ENCODE assay signal across 22 cellular contexts in the genomic region with DNA sequence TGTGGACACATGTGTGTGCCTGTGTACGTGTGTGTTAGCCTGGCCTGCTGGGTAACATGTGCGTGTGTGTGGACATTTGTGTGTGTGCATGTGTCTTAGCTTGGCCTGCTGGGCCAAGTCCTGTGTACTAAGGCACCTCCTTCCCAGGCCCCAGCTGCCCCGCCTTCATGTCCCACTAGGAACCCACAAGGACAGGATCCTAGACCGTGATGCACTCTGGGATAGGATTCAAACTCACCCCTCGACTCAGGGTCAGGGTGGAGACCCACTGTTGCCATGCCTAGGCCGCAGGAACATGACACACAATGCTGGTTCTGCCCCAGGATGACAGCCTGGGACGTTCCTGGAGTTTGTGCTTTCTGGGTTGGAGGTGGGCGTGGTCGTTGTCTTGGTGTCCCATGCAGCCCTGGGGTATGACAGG.
DNase-seq lines count a peak whose midpoint lies in the region; ATAC-seq and TF ChIP-seq lines count a peak whose summit lies in the region.
"Had no signal": no experiment of that assay in that cellular context is flagged by ENCODE, and none has a peak within 500 bp of the region (broad histone marks: within the 10 kb centered on the region; RNA-seq: fewer than 3 reads in every experiment).

No MANE protein-coding gene starts in this region.

- POLR2A ChIA-PET in Caco-2 (lab: Charles Lee) = no interaction called here

- H3K9ac ChIP-seq in mammary epithelial cell (ENCODE audit: insufficient read depth, low read length) = no peak overlapping the region

- H3K9me3 ChIP-seq in breast epithelium (no peaks in the 10 kb centered on the region), mammary epithelial cell (replicated peaks; ENCODE audit: insufficient read depth, low read length) (no peaks in the 10 kb centered on the region), Caco-2 (no peaks in the 10 kb centered on the region), upper lobe of right lung (no peaks in the 10 kb centered on the region)

- H3K4me3 Mint-ChIP-seq in Caco-2 (ENCODE audit: unreplicated experiment) = no peak overlapping the region
- H3K4me3 Mint-ChIP-seq: CD14-positive monocyte had no signal

- no peaks in the 10 kb centered on the region for H3K79me2 ChIP-seq in mammary epithelial cell (ENCODE audit: insufficient read depth, low read length)

- H3K4me3 ChIP-seq in breast epithelium (no peak overlapping the region), mammary epithelial cell (replicated peaks in 1 of 3; ENCODE audit: insufficient read depth in 1 of 3, low read depth in 2 of 3, low read length in 3 of 3) (no peak overlapping the region), Caco-2 (ENCODE audit: low read depth, low read length) (no peak overlapping the region), upper lobe of right lung (no peak overlapping the region)

- H4K20me1 ChIP-seq in mammary epithelial cell (ENCODE audit: insufficient read depth, low read length) = no peaks in the 10 kb centered on the region

- peaks cover 0 to 10% of the 10 kb centered on the region in 2 donors for H3K4me1 ChIP-seq in breast epithelium
- no peaks in the 10 kb centered on the region for H3K4me1 ChIP-seq in mammary epithelial cell (ENCODE audit: insufficient read depth, low read length)
- peaks cover 52% of the 10 kb centered on the region for H3K4me1 ChIP-seq in Caco-2
- H3K4me1 ChIP-seq in upper lobe of right lung = peaks cover 11% of the 10 kb centered on the region

- H3K27ac Mint-ChIP-seq in Caco-2 (ENCODE audit: unreplicated experiment) = peak overlapping the region; percentile 48
- H3K27ac Mint-ChIP-seq: CD14-positive monocyte had no signal

- H3K9me3 Mint-ChIP-seq in Caco-2 (ENCODE audit: unreplicated experiment) = no peaks in the 10 kb centered on the region

- peaks cover 0 to 6% of the 10 kb centered on the region in 2 donors for H3K27me3 ChIP-seq in breast epithelium
- no peaks in the 10 kb centered on the region for H3K27me3 ChIP-seq in mammary epithelial cell (ENCODE audit: insufficient read depth, low read length)
- H3K27me3 ChIP-seq in Caco-2 (replicated peaks; ENCODE audit: control insufficient read depth, insufficient read depth, low read length) = no peaks in the 10 kb centered on the region
- H3K27me3 ChIP-seq in upper lobe of right lung = no peaks in the 10 kb centered on the region

- WGBS in mammary epithelial cell (ENCODE audit: low coverage, missing lambda C conversion rate) = 80% methylated on average over 9 of the region's 9 CpGs

- no peak for TF ChIP-seq POLR2A in breast epithelium (IDR thresholded peaks at IDR 0.05)

- H3K36me3 ChIP-seq in breast epithelium = no peaks in the 10 kb centered on the region
- H3K36me3 ChIP-seq in mammary epithelial cell (ENCODE audit: insufficient read depth, low read length) = no peaks in the 10 kb centered on the region
- no peaks in the 10 kb centered on the region; the same call in 1 of the 2 replicates for H3K36me3 ChIP-seq in Caco-2 (ENCODE audit: control insufficient read depth, insufficient read depth, low read length)
- H3K36me3 ChIP-seq in upper lobe of right lung = no peaks in the 10 kb centered on the region

- CTCF ChIA-PET in mammary epithelial cell (lab: Charles Lee; ENCODE audit: low non-redundant PET) (no interaction called here), Caco-2 (lab: Charles Lee) (no interaction called here)

- no peak overlapping the region for H3K4me2 ChIP-seq in mammary epithelial cell (ENCODE audit: insufficient read depth, low read depth, low read length)

- intact Hi-C loops in breast epithelium (cut with DNase I; ENCODE audit: low total_unique reads) (no loop called here), mammary epithelial cell (cut with micrococcal nuclease) (no loop called here), Caco-2 (cut with micrococcal nuclease; ENCODE audit: unreplicated experiment) (no loop called here), upper lobe of right lung (cut with DNase I) (no loop called here)

- DNase-seq in breast epithelium (ENCODE audit: low spot score in 2 of 2) = peak; percentile 12 to 22
- no peak for DNase-seq in mammary epithelial cell
- peak in 1 of 2 experiments; percentile 18 for DNase-seq in Caco-2
- DNase-seq in mesenteric fat pad (ENCODE audit: low spot score) = peak; percentile 80
- DNase-seq in upper lobe of right lung = peak; percentile 60
- no peak for DNase-seq in activated gamma-delta T cell treated with Interleukin-2 at 50 U/mL for 16 hours
- DNase-seq: AML-193, DMS53, GDM1, GOT3, KBM-7, MM.1S, NCI-H1048, NCI-H1417 treated with DMSO at 0.1 percent for 48 hours, NCI-H187, NCI-H446 treated with DMSO at 0.1 percent for 48 hours, NCI-H526 treated with DMSO at 0.1 percent for 48 hours, OCI-M1, Right ventricle myocardium superior had no signal

- BruUV-seq in mammary epithelial cell (replicated peaks; lab: Mats Ljungman, UMichigan) (no TSS peak), Caco-2 (replicated peaks; lab: Mats Ljungman, UMichigan) (no TSS peak)

- in situ Hi-C loops in mammary epithelial cell (cut with MboI; ENCODE audit: low sequenced_read_pairs in 2 of 2) = no loop called here

- dilution Hi-C loops in mammary epithelial cell (cut with HindIII; ENCODE audit: low sequenced_read_pairs) = no loop called here

- peaks cover 30% of the 10 kb centered on the region for H3K4me1 Mint-ChIP-seq in Caco-2 (ENCODE audit: low read depth, unreplicated experiment)

- H3K27ac ChIP-seq in breast epithelium (no peak overlapping the region), mammary epithelial cell (ENCODE audit: insufficient read depth, low read depth, low read length) (no peak overlapping the region), upper lobe of right lung (no peak overlapping the region)

- no peak for ATAC-seq in upper lobe of right lung
- no peak for ATAC-seq in HG03139 (IDR thresholded peaks at IDR 0.05; ENCODE audit: unreplicated experiment)
- ATAC-seq: HCT116 had no signal

- TF ChIP-seq CTCF in breast epithelium (IDR thresholded peaks at IDR 0.05) (no peak), mammary epithelial cell (conservative IDR thresholded peaks at IDR 0.05 in 1 of 2, IDR thresholded peaks at IDR 0.05 in 1 of 2; ENCODE audit: extremely low read depth in 1 of 2, insufficient read depth in 1 of 2, low read depth in 1 of 2, low read length in 2 of 2) (no peak), Caco-2 (IDR thresholded peaks at IDR 0.05; ENCODE audit: insufficient read depth in 1 of 2, low read depth in 1 of 2, low read length in 1 of 2, severe bottlenecking in 1 of 2, unreplicated experiment in 1 of 2) (no peak), upper lobe of right lung (IDR thresholded peaks at IDR 0.05) (no peak)

- no peaks in the 10 kb centered on the region for H3K27me3 Mint-ChIP-seq in Caco-2 (ENCODE audit: insufficient read depth, unreplicated experiment)

- no peak overlapping the region for H2AFZ ChIP-seq in mammary epithelial cell (ENCODE audit: low read depth, low read length)

- H3K36me3 Mint-ChIP-seq in Caco-2 (ENCODE audit: insufficient read depth, unreplicated experiment) = peaks cover 11% of the 10 kb centered on the region
- H3K36me3 Mint-ChIP-seq: CD14-positive monocyte had no signal

Comparison
In these comparisons a context has a peak if more than half of its experiments do, and no peak if none do; other contexts are left out.
1. DNase-seq: peak in breast epithelium (2 of 2), mesenteric fat pad (single experiment) and upper lobe of right lung (single experiment); none in mammary epithelial cell (single experiment) and activated gamma-delta T cell treated with Interleukin-2 at 50 U/mL for 16 hours (single experiment).